ENCODE assay signal across 19 cellular contexts in the genomic region with DNA sequence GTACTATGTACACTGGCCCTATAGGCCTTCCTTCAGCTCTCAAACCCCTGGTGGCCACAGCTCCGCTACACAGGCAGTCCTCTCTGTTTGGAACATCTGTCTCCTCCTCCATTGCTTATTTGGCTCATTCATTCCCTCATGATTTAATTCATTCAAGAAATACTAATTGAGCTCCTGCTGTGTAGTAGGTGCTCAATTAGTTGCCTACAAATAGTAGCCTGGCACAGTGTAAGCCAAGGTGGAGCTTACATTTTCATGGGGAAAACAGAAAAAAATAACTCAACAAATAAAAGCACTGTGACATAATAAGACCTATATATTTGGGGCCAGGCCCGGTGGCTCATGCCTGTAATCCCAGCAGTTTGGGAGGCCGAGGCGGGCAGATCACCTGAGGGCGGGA. TPM values are rescaled to one million over a fixed set of nuclear protein-coding genes. Genes with fewer than 3 reads are reported as not detected.
A peak's percentile ranks its signal among the peaks of the same experiment; 100 is the strongest.
DNase-seq lines count a peak whose midpoint lies in the region; ATAC-seq and TF ChIP-seq lines count a peak whose summit lies in the region.
"Had no signal": no experiment of that assay in that cellular context is flagged by ENCODE, and none has a peak within 500 bp of the region (broad histone marks: within the 10 kb centered on the region; RNA-seq: fewer than 3 reads in every experiment).

No MANE protein-coding gene starts in this region.

- no peak overlapping the region for H3K4me3 ChIP-seq in GM23338
- H3K4me3 ChIP-seq in HCT116 (replicated peaks in 1 of 2; ENCODE audit: low read depth in 1 of 2, low read length in 2 of 2) = no peak overlapping the region
- no peak overlapping the region for H3K4me3 ChIP-seq in epithelial cell of esophagus (ENCODE audit: low read length)
- H3K4me3 ChIP-seq: K562, SK-N-MC had no signal

- H3K4me3 Mint-ChIP-seq in GM23338 (no peak overlapping the region; the same call in 2 of the 3 replicates), WTC11 (no peak overlapping the region)
- H3K4me3 Mint-ChIP-seq: T-cell had no signal

- H3K4me1 Mint-ChIP-seq in GM23338 = peaks cover 26% of the 10 kb centered on the region
- peaks cover 28% of the 10 kb centered on the region for H3K4me1 Mint-ChIP-seq in WTC11

- RAD21 ChIA-PET in HCT116 (lab: Charles Lee; ENCODE audit: low non-redundant PET in 1 of 2, low total read pairs in 2 of 2, uncharacterized antibody in 2 of 2, unreplicated experiment in 2 of 2) = no interaction called here

- DNase-seq in GM23338 (ENCODE audit: low spot score) (no peak), HCT116 (ENCODE audit: low read depth, low spot score) (no peak), WTC11 (ENCODE audit: low spot score) (no peak), epithelial cell of esophagus (ENCODE audit: low read depth) (no peak), NCI-H2081 (lab: John Stamatoyannopoulos, UW) (no peak), NCI-H1048 (lab: John Stamatoyannopoulos, UW) (no peak)
- DNase-seq: ACHN, C1 segment of cervical spinal cord, DND-41, NCI-H1694 treated with DMSO at 0.1 percent for 48 hours, NCI-H2107, NCI-H345, NCI-H524 treated with DMSO at 0.1 percent for 48 hours, T-cell had no signal

- no peak for TF ChIP-seq POLR2A in HCT116 (IDR thresholded peaks at IDR 0.05; ENCODE audit: borderline replicate concordance, extremely low read depth, insufficient read depth, insufficient read length)

- H3K27me3 ChIP-seq in GM23338 (ENCODE audit: insufficient read depth) (no peaks in the 10 kb centered on the region), HCT116 (ENCODE audit: insufficient read depth, low read length) (no peaks in the 10 kb centered on the region)

- H3K9me2 ChIP-seq in GM23338 (ENCODE audit: insufficient read depth) (no peaks in the 10 kb centered on the region), HCT116 (ENCODE audit: insufficient read depth) (no peaks in the 10 kb centered on the region)

- peak in 1 of 2 experiments; percentile 34; a peak in 1 of 4 replicates for TF ChIP-seq CTCF in GM23338 (conservative IDR thresholded peaks at IDR 0.05; ENCODE audit: low read depth in 2 of 2)
- 0 out of 6 replicates have a peak, but pooled peaks of 2 of the 3 experiments have one; percentile 6 to 14 for TF ChIP-seq CTCF in HCT116 (IDR thresholded peaks at IDR 0.05 in 2 of 3, conservative IDR thresholded peaks at IDR 0.05 in 1 of 3; ENCODE audit: borderline replicate concordance in 1 of 3, insufficient read depth in 1 of 3, low read depth in 2 of 3, low read length in 2 of 3)
- TF ChIP-seq CTCF in WTC11 (IDR thresholded peaks at IDR 0.05) = no peak
- peak; percentile 11 for TF ChIP-seq CTCF in epithelial cell of esophagus (IDR thresholded peaks at IDR 0.05; ENCODE audit: insufficient read depth, low read depth, low read length, missing control alignments)

- CTCF ChIA-PET in HCT116 (lab: Charles Lee) = no interaction called here
- CTCF ChIA-PET in WTC11 (lab: Charles Lee) = interaction anchor here (0.9 to 1.2 kb wide), 3 partner anchors 35 to 104 kb away, joined by 4 to 6 read pairs (median 5); no protein-coding TSS in a partner anchor

- H3K9me3 ChIP-seq in HCT116 (ENCODE audit: control insufficient read depth in 1 of 2, insufficient read depth in 1 of 2, low read depth in 1 of 2, low read length in 2 of 2) = no peaks in the 10 kb centered on the region

- H3K27me3 Mint-ChIP-seq in GM23338 (ENCODE audit: insufficient read depth, low read depth, poor library complexity) = peaks cover 16% of the 10 kb centered on the region
- no peaks in the 10 kb centered on the region; the same call in 1 of the 2 replicates for H3K27me3 Mint-ChIP-seq in WTC11 (ENCODE audit: low read depth)
- H3K27me3 Mint-ChIP-seq: T-cell had no signal

- peak overlapping the region; percentile 17; the same call in 1 of the 2 replicates for H3K27ac Mint-ChIP-seq in GM23338
- H3K27ac Mint-ChIP-seq in WTC11 = peak overlapping the region; percentile 24
- H3K27ac Mint-ChIP-seq: T-cell had no signal

- peaks cover 23% of the 10 kb centered on the region for H3F3A ChIP-seq in GM23338 (replicated peaks; ENCODE audit: low read depth)

- peaks cover 10% of the 10 kb centered on the region; the same call in 1 of the 2 replicates for H4K20me1 ChIP-seq in GM23338 (replicated peaks; ENCODE audit: insufficient read depth)
- no peaks in the 10 kb centered on the region for H4K20me1 ChIP-seq in HCT116 (ENCODE audit: insufficient read depth)

- TF ChIP-seq RAD21 in HCT116 (IDR thresholded peaks at IDR 0.05; ENCODE audit: low read depth) = no peak

- no peak overlapping the region for H3K9ac ChIP-seq in HCT116 (ENCODE audit: low read length)

- H3K27ac ChIP-seq in GM23338 (ENCODE audit: low read depth) (peak overlapping the region; percentile 78; the same call in 1 of the 2 replicates), HCT116 (ENCODE audit: low read depth, low read length) (no peak overlapping the region)
- H3K27ac ChIP-seq: SK-N-MC had no signal

- peaks cover 30% of the 10 kb centered on the region for H3K36me3 Mint-ChIP-seq in GM23338 (ENCODE audit: low read depth)
- H3K36me3 Mint-ChIP-seq in WTC11 = peaks cover 20% of the 10 kb centered on the region

- POLR2A ChIA-PET in HCT116 (lab: Charles Lee) = no interaction called here
- POLR2A ChIA-PET in WTC11 (lab: Charles Lee) = interaction anchor here (0.8 kb wide), 1 partner anchor 11 kb away, joined by 3 read pairs; the partner anchor contains the start of gene CLDN15

- no peak overlapping the region for H2AFZ ChIP-seq in GM23338
- no peak overlapping the region for H2AFZ ChIP-seq in HCT116 (ENCODE audit: low read depth, low read length, poor library complexity, severe bottlenecking)

- H3K36me3 ChIP-seq in GM23338 (ENCODE audit: insufficient read depth) = no peaks in the 10 kb centered on the region
- peaks cover 4 to 5% of the 10 kb centered on the region in 2 experiments for H3K36me3 ChIP-seq in HCT116 (ENCODE audit: control insufficient read depth in 1 of 2, insufficient read depth in 2 of 2, low read length in 2 of 2)

- H3K4me2 ChIP-seq in GM23338 = no peak overlapping the region
- H3K4me2 ChIP-seq in HCT116 (ENCODE audit: low read length) = no peak overlapping the region

- H3K79me2 ChIP-seq in GM23338 (replicated peaks; ENCODE audit: insufficient read depth) (peaks cover 59% of the 10 kb centered on the region), HCT116 (ENCODE audit: insufficient read depth, low read length) (peaks cover 74% of the 10 kb centered on the region)

- H3K4me1 ChIP-seq in GM23338 (ENCODE audit: insufficient read depth) (peaks cover 20% of the 10 kb centered on the region), HCT116 (ENCODE audit: control insufficient read depth in 1 of 2, insufficient read depth in 2 of 2, low read length in 2 of 2) (peaks cover 14 to 38% of the 10 kb centered on the region in 2 experiments)

- no peak for ATAC-seq in GM23338
- ATAC-seq in HCT116 = no peak
- no peak for ATAC-seq in WTC11
- no peak for ATAC-seq in HG03095 (IDR thresholded peaks at IDR 0.05; ENCODE audit: unreplicated experiment)
- ATAC-seq in GM19324 (IDR thresholded peaks at IDR 0.05; ENCODE audit: low FRiP score, unreplicated experiment) = no peak
- ATAC-seq: K562, T-cell had no signal

- H3K9me3 Mint-ChIP-seq in GM23338 = no peaks in the 10 kb centered on the region; the same call in 2 of the 3 replicates
- H3K9me3 Mint-ChIP-seq in WTC11 = no peaks in the 10 kb centered on the region
- H3K9me3 Mint-ChIP-seq: T-cell had no signal

- BruUV-seq in HCT116 (replicated peaks; lab: Mats Ljungman, UMichigan) = no TSS peak

- intact Hi-C loops in HCT116 (cut with micrococcal nuclease) = no loop called here

TF ChIP-seq in GM23338, 12 proteins besides CTCF, POLR2A, EP300 and RAD21 (continues in another document):
- TF ChIP-seq CREB1 (CRISPR knock-in tag; IDR thresholded peaks at IDR 0.05; ENCODE audit: low read depth) (no peak), ZNF331 (CRISPR knock-in tag; IDR thresholded peaks at IDR 0.05; ENCODE audit: low read depth) (no peak), ZNF114 (CRISPR knock-in tag; IDR thresholded peaks at IDR 0.05) (no peak)

TF ChIP-seq in HCT116, 20 proteins besides CTCF, POLR2A, EP300 and RAD21 (continues in another document):
- TF ChIP-seq YY1 (IDR thresholded peaks at IDR 0.05; ENCODE audit: extremely low read depth, insufficient replicate concordance, low read depth, low read length) (no peak), JUND (IDR thresholded peaks at IDR 0.05) (no peak)

RNA-seq across cellular contexts. Expression of gene FIS1, which starts 3.4 kb away (rescaled TPM):
- total RNA-seq in GM23338 (2014; rRNA removed; shearing (Covaris generic)) = 95.4 and 131 TPM in 2 replicates
- 130 and 143 TPM in 2 replicates for polyA plus RNA-seq in GM23338 (2016; fragmentation: Nextera tagmentation; extraction: Ambion mirVana)
- total RNA-seq in HCT116 (2021; ENCODE audit: unreplicated experiment) (114 TPM), WTC11 (2021) (121 to 123 TPM (median 122 TPM) in 3 replicates)
- polyA plus RNA-seq in HCT116 (2012) = 179 and 201 TPM in 2 replicates

RNA-seq across cellular contexts. Expression of gene CLDN15, which starts 10.7 kb away (rescaled TPM):
- 3.6 and 3.7 TPM in 2 replicates for total RNA-seq in GM23338 (2014; rRNA removed; shearing (Covaris generic))
- polyA plus RNA-seq in GM23338 (2016; fragmentation: Nextera tagmentation; extraction: Ambion mirVana) = 4.1 and 4.3 TPM in 2 replicates
- total RNA-seq in HCT116 (2021; ENCODE audit: unreplicated experiment) (16.9 TPM), WTC11 (2021) (5.9 to 6.9 TPM (median 6.5 TPM) in 3 replicates)
- polyA plus RNA-seq in HCT116 (2012) = 8.8 and 8.9 TPM in 2 replicates

RNA-seq across cellular contexts. Expression of gene ZNHIT1, which starts 30.3 kb away (rescaled TPM):
- 61.9 and 64.6 TPM in 2 replicates for total RNA-seq in GM23338 (2014; rRNA removed; shearing (Covaris generic))
- polyA plus RNA-seq in GM23338 (2016; fragmentation: Nextera tagmentation; extraction: Ambion mirVana) = 113 and 136 TPM in 2 replicates
- total RNA-seq in HCT116 (2021; ENCODE audit: unreplicated experiment) (69.4 TPM), WTC11 (2021) (61.9 to 63.9 TPM (median 62.8 TPM) in 3 replicates)
- polyA plus RNA-seq in HCT116 (2012) = 42.1 and 53.5 TPM in 2 replicates

RNA-seq across cellular contexts. Expression of gene PLOD3, which starts 30.9 kb away (rescaled TPM):
- total RNA-seq in GM23338 (2014; rRNA removed; shearing (Covaris generic)) = 28.5 and 40.7 TPM in 2 replicates
- polyA plus RNA-seq in GM23338 (2016; fragmentation: Nextera tagmentation; extraction: Ambion mirVana) = 33.9 and 35.2 TPM in 2 replicates
- total RNA-seq in HCT116 (2021; ENCODE audit: unreplicated experiment) (83.7 TPM), WTC11 (2021) (45.3 to 48.3 TPM (median 48.1 TPM) in 3 replicates)
- polyA plus RNA-seq in HCT116 (2012) = 110 and 113 TPM in 2 replicates

RNA-seq across cellular contexts. Expression of gene MOGAT3, which starts 47.4 kb away (rescaled TPM):
- 0.85 TPM in 1 of 2 replicates, not detected in the other for total RNA-seq in GM23338 (2014; rRNA removed; shearing (Covaris generic))
- 0.21 and 0.44 TPM in 2 replicates for polyA plus RNA-seq in GM23338 (2016; fragmentation: Nextera tagmentation; extraction: Ambion mirVana)
- total RNA-seq in HCT116 (2021; ENCODE audit: unreplicated experiment) = not detected
- 0.04 TPM in 1 of 2 replicates, not detected in the other for polyA plus RNA-seq in HCT116 (2012)
- 0.81 to 0.92 TPM (median 0.82 TPM) in 3 replicates for total RNA-seq in WTC11 (2021)
- total RNA-seq: G401, K562, T-cell had no signal
